In genomic region chr19:30741539-30741938, GRCh38 we compare ENCODE assay signal across 11 cellular contexts.
"Had no signal": no experiment of that assay in that cellular context is flagged by ENCODE, and none has a peak within 500 bp of the region (broad histone marks: within the 10 kb centered on the region; RNA-seq: fewer than 3 reads in every experiment).

No MANE protein-coding gene starts in this region.

- H3K27ac ChIP-seq: GM23248 had no signal

- ATAC-seq: GM23338, HCT116 had no signal

- H3K36me3 ChIP-seq: HAP-1 had no signal

- H3K4me3 ChIP-seq: GM23248, GM23338, HAP-1 had no signal

- H3K4me1 ChIP-seq: HAP-1 had no signal

- H2AFZ ChIP-seq: GM23248, GM23338 had no signal

- H3K9ac ChIP-seq: GM23248 had no signal

- H3K9me3 ChIP-seq: HAP-1 had no signal

- FAIRE-seq: H1, H54 had no signal

- H3K4me2 ChIP-seq: GM23338 had no signal

- DNase-seq: GM23248, GOT3, H7, H9, HCEC 1CT, HFFc6 had no signal
